Comparison of ENCODE assay signal across 8 cellular contexts in genomic region chr2:119826370-119826961, GRCh38.
DNase-seq lines count a peak whose midpoint lies in the region; ATAC-seq, FAIRE-seq and TF ChIP-seq lines count a peak whose summit lies in the region.

No MANE protein-coding gene starts in this region.

- H2BK15ac ChIP-seq in mesendoderm (replicated peaks; ENCODE audit: low read depth), result no peak overlapping the region

- H3K79me2 ChIP-seq in SK-N-SH (ENCODE audit: insufficient read depth), result peaks cover 11% of the 10 kb centered on the region
- peaks cover 3% of the 10 kb centered on the region for H3K79me2 ChIP-seq in mesendoderm (ENCODE audit: control insufficient read depth, insufficient read depth, low read length)

- H3K4me1 Mint-ChIP-seq in chondrocyte (ENCODE audit: low read depth), result peaks cover 23% of the 10 kb centered on the region

- POLR2A ChIA-PET in A549 (lab: Yijun Ruan, JAX) (no interaction called here), SK-N-SH (lab: Yijun Ruan, JAX) (no interaction called here)

- WGBS in A549 (ENCODE audit: missing lambda C conversion rate), result 74% methylated on average over 5 of the region's 5 CpGs
- whole genome bisulfite sequencing in SK-N-SH (ENCODE audit: low lambda C conversion rate), result 78% methylated on average over 5 of the region's 5 CpGs
- no CpG with 5 or more reads among the region's 5 CpGs for WGBS in mesendoderm (ENCODE audit: extremely low coverage, insufficient coverage, low lambda C conversion rate)

- H3K4me2 ChIP-seq in A549, result no peak overlapping the region
- H3K4me2 ChIP-seq in SK-N-SH, result no peak overlapping the region
- no peak overlapping the region for H3K4me2 ChIP-seq in mesendoderm (ENCODE audit: low read length)

- H3K4me1 ChIP-seq in A549, result peaks cover 11% of the 10 kb centered on the region; the same call in 1 of the 3 replicates
- H3K4me1 ChIP-seq in SK-N-SH (ENCODE audit: control insufficient read depth in 1 of 2, insufficient read depth in 2 of 2, low read depth in 1 of 2, low read length in 1 of 2), result peaks cover 0 to 3% of the 10 kb centered on the region in 2 experiments; a peak in 2 of 4 replicates
- no peaks in the 10 kb centered on the region for H3K4me1 ChIP-seq in mesendoderm (ENCODE audit: control insufficient read depth, low read depth, low read length)

- no peak overlapping the region for H3K56ac ChIP-seq in mesendoderm (ENCODE audit: low read length)

- H3K27ac Mint-ChIP-seq in chondrocyte (ENCODE audit: unreplicated experiment), result no peak overlapping the region

- no peaks in the 10 kb centered on the region for H3K36me3 ChIP-seq in SK-N-SH (replicated peaks in 1 of 2; ENCODE audit: control insufficient read depth in 1 of 2, insufficient read depth in 2 of 2, low read length in 1 of 2)
- H3K36me3 ChIP-seq in mesendoderm (ENCODE audit: control insufficient read depth, insufficient read depth, low read length), result no peaks in the 10 kb centered on the region

- no peaks in the 10 kb centered on the region for H3K27me3 Mint-ChIP-seq in chondrocyte (ENCODE audit: low read depth)

- H4K20me1 ChIP-seq in SK-N-SH (ENCODE audit: insufficient read depth), result peaks cover 4% of the 10 kb centered on the region; the same call in 1 of the 2 replicates

- H3K4me3 Mint-ChIP-seq in chondrocyte (ENCODE audit: unreplicated experiment), result no peak overlapping the region

- no peaks in the 10 kb centered on the region for H3K36me3 Mint-ChIP-seq in chondrocyte (ENCODE audit: low read depth)

- H3K4ac ChIP-seq in mesendoderm (ENCODE audit: low read depth, low read length), result no peak overlapping the region

- no peak overlapping the region for H4K5ac ChIP-seq in mesendoderm (ENCODE audit: low read length)

- no peak overlapping the region for H3K23ac ChIP-seq in mesendoderm (ENCODE audit: low read length)

- H3K27ac ChIP-seq in A549 (no peak overlapping the region), SK-N-SH (ENCODE audit: low read depth in 2 of 2, low read length in 1 of 2) (no peak overlapping the region), mesendoderm (ENCODE audit: low read depth, low read length) (no peak overlapping the region)

- no peak overlapping the region for H2BK5ac ChIP-seq in mesendoderm (ENCODE audit: low read length)

- H3K79me1 ChIP-seq in mesendoderm (ENCODE audit: low read length), result peaks cover 3% of the 10 kb centered on the region

- H3K9ac ChIP-seq in SK-N-SH (no peak overlapping the region), mesendoderm (ENCODE audit: low read length) (no peak overlapping the region)

- CTCF ChIA-PET in A549 (lab: Yijun Ruan, JAX), result interaction anchor here (0.6 to 4.7 kb wide), 8 partner anchors 7 to 179 kb away, joined by 3 to 28 read pairs (median 4); partner anchors contain the start of gene PTPN4
- CTCF ChIA-PET in SK-N-SH (lab: Yijun Ruan, JAX), result interaction anchor here (0.6 to 1.5 kb wide), 10 partner anchors 12 to 349 kb away, joined by 3 to 7 read pairs (median 3); no protein-coding TSS in a partner anchor

- peaks cover 10% of the 10 kb centered on the region for H3K9me3 Mint-ChIP-seq in chondrocyte (ENCODE audit: low read depth)

- no peak overlapping the region for H2AFZ ChIP-seq in SK-N-SH (ENCODE audit: low read depth)

- TF ChIP-seq RAD21 in A549 (conservative IDR thresholded peaks at IDR 0.05 in 1 of 2, IDR thresholded peaks at IDR 0.05 in 1 of 2) (peak; percentile 48 to 65; a peak in 4 of 5 replicates), SK-N-SH (IDR thresholded peaks at IDR 0.05; ENCODE audit: low read length) (peak; percentile 71)

- H3K9me3 ChIP-seq in A549 (peaks cover 5% of the 10 kb centered on the region; the same call in 1 of the 3 replicates), SK-N-SH (no peaks in the 10 kb centered on the region)

- no peak for TF ChIP-seq POLR2A in A549 (IDR thresholded peaks at IDR 0.05; ENCODE audit: low read length)

- H3K4me3 ChIP-seq in A549 (no peak overlapping the region), SK-N-SH (ENCODE audit: low read depth in 2 of 2, low read length in 1 of 2) (no peak overlapping the region; a peak in 1 of 4 replicates), mesendoderm (ENCODE audit: low read length) (no peak overlapping the region)

- no peak for FAIRE-seq in A549 (lab: Jason Lieb, UNC)

- H3K18ac ChIP-seq in mesendoderm (ENCODE audit: low read length), result no peak overlapping the region

- H2AK5ac ChIP-seq in mesendoderm (ENCODE audit: low read length), result no peak overlapping the region

- peak; percentile 63 for TF ChIP-seq CTCF in A549 (IDR thresholded peaks at IDR 0.05)
- TF ChIP-seq CTCF in SK-N-SH (IDR thresholded peaks at IDR 0.05), result peak; percentile 74
- TF ChIP-seq CTCF in chondrocyte (IDR thresholded peaks at IDR 0.05), result peak; percentile 82

- H2BK120ac ChIP-seq in mesendoderm (ENCODE audit: low read depth, low read length), result no peak overlapping the region

- TF ChIP-seq EP300 in A549 (IDR thresholded peaks at IDR 0.05) (no peak), SK-N-SH (IDR thresholded peaks at IDR 0.05; ENCODE audit: borderline replicate concordance in 1 of 2, low read depth in 1 of 2, low read length in 1 of 2) (no peak)

- H4K8ac ChIP-seq in mesendoderm (ENCODE audit: low read depth, low read length), result no peak overlapping the region

- ATAC-seq in A549 (peak; percentile 76 to 91; a peak in 5 of 6 replicates), HG02798 (IDR thresholded peaks at IDR 0.05; ENCODE audit: poor library complexity, unreplicated experiment) (peak; percentile 76), HG03175 (IDR thresholded peaks at IDR 0.05; ENCODE audit: unreplicated experiment) (no peak), HG02610 (IDR thresholded peaks at IDR 0.05; ENCODE audit: unreplicated experiment) (no peak)

- no peaks in the 10 kb centered on the region for H3K9me2 ChIP-seq in SK-N-SH

- H3K27me3 ChIP-seq in SK-N-SH (ENCODE audit: insufficient read depth) (no peaks in the 10 kb centered on the region), mesendoderm (ENCODE audit: insufficient read depth, low read length, poor library complexity) (no peaks in the 10 kb centered on the region)

- DNase-seq in A549 (ENCODE audit: low read depth in 1 of 2, low spot score in 1 of 2) (peak; percentile 16 to 52), Daoy (ENCODE audit: low read depth) (peak; percentile 16), SK-N-SH (peak; percentile 48), chondrocyte (ENCODE audit: low spot score) (no peak), mesendoderm (peak; percentile 77)

- peaks cover 10% of the 10 kb centered on the region for H3F3A ChIP-seq in SK-N-SH (replicated peaks; ENCODE audit: insufficient read depth)

TF ChIP-seq in A549, 52 proteins besides CTCF, POLR2A, EP300 and RAD21:
- TF ChIP-seq KDM1A (IDR thresholded peaks at IDR 0.05; ENCODE audit: low read depth) (no peak), RARB (CRISPR knock-in tag; IDR thresholded peaks at IDR 0.05) (no peak), SMC3 (IDR thresholded peaks at IDR 0.05) (peak; percentile 44), BCL3 (IDR thresholded peaks at IDR 0.05) (no peak), CBX2 (IDR thresholded peaks at IDR 0.05; ENCODE audit: borderline replicate concordance, low read depth) (no peak), TFCP2L1 (CRISPR knock-in tag; IDR thresholded peaks at IDR 0.05) (no peak), HOXA7 (CRISPR knock-in tag; IDR thresholded peaks at IDR 0.05) (no peak), MAFK (IDR thresholded peaks at IDR 0.05; ENCODE audit: partially characterized antibody) (no peak), NPAS2 (CRISPR knock-in tag; IDR thresholded peaks at IDR 0.05; ENCODE audit: borderline replicate concordance) (no peak)

TF ChIP-seq in SK-N-SH, 30 proteins besides CTCF, POLR2A, EP300 and RAD21:
- TF ChIP-seq NFIC (IDR thresholded peaks at IDR 0.05; ENCODE audit: borderline replicate concordance) (no peak), SMC3 (IDR thresholded peaks at IDR 0.05; ENCODE audit: low read depth, low read length) (peak; percentile 45)
TF ChIP-seq in SK-N-SH: peak in this region for 1.

Comparison
In these comparisons a context has a peak if more than half of its experiments do, and no peak if none do; other contexts are left out.
1. ATAC-seq: peak in A549 (2 of 2) and HG02798 (single experiment); none in HG03175 (single experiment) and HG02610 (single experiment).
2. Of the 12 proteins assayed by ChIP-seq in both A549 and SK-N-SH: peak only in A549: none; only in SK-N-SH: none; in both: CTCF, RAD21 and SMC3; in neither: 9.
3. Peak in every context shown above with its lines, with median percentiles within 50 percentile points of each other: CTCF ChIP-seq.